ENCODE assay signal across 20 cellular contexts in the genomic region with DNA sequence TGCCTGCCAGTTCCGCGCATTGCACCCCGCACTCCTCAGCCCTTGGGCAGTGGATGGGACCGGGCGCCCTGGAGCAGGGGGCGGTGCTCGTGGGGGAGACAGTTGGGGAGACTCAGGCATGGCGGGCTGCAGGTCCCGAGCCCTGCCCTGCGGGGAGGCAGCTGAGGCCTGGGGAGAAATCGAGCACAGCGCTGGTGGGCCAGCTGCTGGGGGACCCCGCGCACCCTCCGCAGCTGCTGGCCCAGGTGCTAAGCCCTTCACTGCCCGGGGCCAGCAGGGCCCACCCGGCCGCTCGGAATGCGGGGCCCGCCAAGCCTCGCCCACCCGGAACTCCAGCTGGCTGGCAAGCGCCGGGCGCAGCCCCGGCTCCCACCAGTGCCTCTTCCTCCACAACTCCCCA.
DNase-seq lines count a peak whose midpoint lies in the region; ATAC-seq, FAIRE-seq and TF ChIP-seq lines count a peak whose summit lies in the region.
"Had no signal": no experiment of that assay in that cellular context is flagged by ENCODE, and none has a peak within 500 bp of the region (broad histone marks: within the 10 kb centered on the region; RNA-seq: fewer than 3 reads in every experiment).

No MANE protein-coding gene starts in this region.

- no peak overlapping the region for H3K27ac Mint-ChIP-seq in stimulated activated naive CD8-positive, alpha-beta T cell treated with anti-CD3 and anti-CD28 coated beads, Interleukin-15, amount 100 ng/mL, for 72 hours
- H3K27ac Mint-ChIP-seq: B cell; CD4-positive, CD25-positive, alpha-beta regulatory T cell; CD8-positive, alpha-beta T cell; GM23338 had no signal

- H3K27me3 Mint-ChIP-seq in stimulated activated naive CD8-positive, alpha-beta T cell treated with anti-CD3 and anti-CD28 coated beads, Interleukin-15, amount 100 ng/mL, for 72 hours, result no peaks in the 10 kb centered on the region
- H3K27me3 Mint-ChIP-seq: B cell; CD4-positive, CD25-positive, alpha-beta regulatory T cell had no signal

- H3K27me3 ChIP-seq in testis, result no peaks in the 10 kb centered on the region
- H3K27me3 ChIP-seq: BLaER1 had no signal

- no peak for DNase-seq in stimulated activated naive CD8-positive, alpha-beta T cell treated with anti-CD3 and anti-CD28 coated beads, Interleukin-15, amount 100 ng/mL, for 72 hours
- no peak for DNase-seq in stimulated activated naive CD8-positive, alpha-beta T cell treated with anti-CD3 and anti-CD28 coated beads, Interleukin-15, Interleukin-2, amounts not matched to agents 100 U/mL and 50 U/mL, for 24 hours
- DNase-seq in kidney (peak; percentile 60), testis (no peak), GF-D8 (lab: John Stamatoyannopoulos, UW) (no peak), COR-L47 (lab: John Stamatoyannopoulos, UW) (no peak)
- DNase-seq: CD4-positive, CD25-positive, alpha-beta regulatory T cell; CD8-positive, alpha-beta T cell; DMS 273 treated with DMSO at 0.1 percent for 48 hours; DMS79; GDM1; H9 had no signal

- H3K4me1 ChIP-seq in kidney (ENCODE audit: control insufficient read depth in 1 of 2, insufficient read depth in 1 of 2, low read depth in 1 of 2, low read length in 2 of 2) (no peaks in the 10 kb centered on the region), testis (no peaks in the 10 kb centered on the region)
- H3K4me1 ChIP-seq: BLaER1 had no signal

- no peak overlapping the region for H3K9ac ChIP-seq in kidney (ENCODE audit: low read length in 2 of 2)
- H3K9ac ChIP-seq: BLaER1 had no signal

- H3K9me3 ChIP-seq in kidney (ENCODE audit: control insufficient read depth in 1 of 2, low read length in 2 of 2), result no peaks in the 10 kb centered on the region
- H3K9me3 ChIP-seq in testis, result no peaks in the 10 kb centered on the region

- TF ChIP-seq CTCF in kidney (IDR thresholded peaks at IDR 0.05; ENCODE audit: borderline replicate concordance, extremely low read depth, insufficient read depth), result no peak
- TF ChIP-seq CTCF in testis (IDR thresholded peaks at IDR 0.05), result no peak

- H3K36me3 ChIP-seq in kidney (ENCODE audit: control insufficient read depth in 1 of 2, insufficient read depth in 2 of 2, low read length in 2 of 2) (no peaks in the 10 kb centered on the region), testis (ENCODE audit: low read depth, missing control alignments) (no peaks in the 10 kb centered on the region)
- H3K36me3 ChIP-seq: BLaER1 had no signal

- ATAC-seq in stimulated activated naive CD8-positive, alpha-beta T cell treated with anti-CD3 and anti-CD28 coated beads, Interleukin-15, amount 100 ng/mL, for 72 hours, result peak; percentile 18
- no peak for ATAC-seq in stimulated activated naive CD8-positive, alpha-beta T cell treated with anti-CD3 and anti-CD28 coated beads, Interleukin-15, Interleukin-2, amounts not matched to agents 100 U/mL and 50 U/mL, for 24 hours
- ATAC-seq: CD8-positive, alpha-beta T cell; GM23338; HCT116 had no signal

- no peaks in the 10 kb centered on the region for H3K4me1 Mint-ChIP-seq in stimulated activated naive CD8-positive, alpha-beta T cell treated with anti-CD3 and anti-CD28 coated beads, Interleukin-15, amount 100 ng/mL, for 72 hours
- H3K4me1 Mint-ChIP-seq: B cell; CD4-positive, CD25-positive, alpha-beta regulatory T cell; GM23338; H9 had no signal

- intact Hi-C loops in kidney (cut with DNase I) (no loop called here), testis (cut with DNase I; ENCODE audit: low total_unique reads) (no loop called here)

- H3K27ac ChIP-seq in kidney (ENCODE audit: low read depth in 2 of 2, low read length in 2 of 2) (no peak overlapping the region), testis (no peak overlapping the region)
- H3K27ac ChIP-seq: BLaER1, C4-2B had no signal

- 72 to 80% methylated on average over 2 to 12 of the region's 27 CpGs for WGBS in testis, 2 donors

- no peak overlapping the region for H3K4me3 ChIP-seq in kidney (ENCODE audit: low read length in 2 of 2)
- peak overlapping the region; percentile 31 to 52 for H3K4me3 ChIP-seq in testis
- H3K4me3 ChIP-seq: BLaER1, GM23338 had no signal

- H3K9me3 Mint-ChIP-seq in stimulated activated naive CD8-positive, alpha-beta T cell treated with anti-CD3 and anti-CD28 coated beads, Interleukin-15, amount 100 ng/mL, for 72 hours, result peaks cover 5 to 10% of the 10 kb centered on the region in 2 donors

- no peak for FAIRE-seq in kidney (lab: Jason Lieb, UNC)
- FAIRE-seq: D721Med, GM12891, GM18507 had no signal

- no peak for TF ChIP-seq POLR2A in testis (IDR thresholded peaks at IDR 0.05)

- H3K4me3 Mint-ChIP-seq in stimulated activated naive CD8-positive, alpha-beta T cell treated with anti-CD3 and anti-CD28 coated beads, Interleukin-15, amount 100 ng/mL, for 72 hours, result no peak overlapping the region
- H3K4me3 Mint-ChIP-seq: B cell; CD4-positive, CD25-positive, alpha-beta regulatory T cell; CD8-positive, alpha-beta T cell; GM23338; H9 had no signal

Comparison
In these comparisons a context has a peak if more than half of its experiments do, and no peak if none do; other contexts are left out.
1. H3K4me3 ChIP-seq: peak in testis (2 of 2); none in kidney (0 of 2).